17 cellular contexts compared by ENCODE assay signal in genomic region chr1:86377341-86377740, GRCh38.
"Had no signal": no experiment of that assay in that cellular context is flagged by ENCODE, and none has a peak within 500 bp of the region (broad histone marks: within the 10 kb centered on the region; RNA-seq: fewer than 3 reads in every experiment).

No MANE protein-coding gene starts in this region.

- H3K4me3 ChIP-seq: heart left ventricle, spleen, testis, tibial nerve, upper lobe of right lung, vagina had no signal

- H3K27ac Mint-ChIP-seq: stimulated activated memory B cell treated with anti-CD40 and anti-IgM and Interleukin-4, amounts not matched to agents 10 μg/mL and 1 μg/mL and 100 μg/mL, for 72 hours had no signal

- H3K4me1 ChIP-seq: testis, upper lobe of right lung, vagina had no signal

- H3K36me3 ChIP-seq: neutrophil, upper lobe of right lung had no signal

- H3K27ac ChIP-seq: heart left ventricle, neutrophil, spleen, testis, tibial nerve, upper lobe of right lung, vagina had no signal

- H3K9me3 ChIP-seq: heart left ventricle, neutrophil, testis, tibial nerve, upper lobe of right lung, vagina had no signal

- H3K27me3 ChIP-seq: heart left ventricle, neutrophil, spleen, testis, tibial nerve, upper lobe of right lung, vagina had no signal

- ATAC-seq: heart left ventricle; naive thymus-derived CD4-positive, alpha-beta T cell; sciatic nerve; stimulated activated memory B cell treated with anti-CD40 and anti-IgM and Interleukin-4, amounts not matched to agents 10 μg/mL and 1 μg/mL and 100 μg/mL, for 72 hours; stimulated activated naive CD8-positive, alpha-beta T cell treated with anti-CD3 and anti-CD28 coated beads, Interleukin-15, amount 100 ng/mL, for 72 hours; upper lobe of right lung had no signal

- H3K4me1 Mint-ChIP-seq: stimulated activated memory B cell treated with anti-CD40 and anti-IgM and Interleukin-4, amounts not matched to agents 10 μg/mL and 1 μg/mL and 100 μg/mL, for 72 hours had no signal

- H3K4me3 Mint-ChIP-seq: naive thymus-derived CD4-positive, alpha-beta T cell; stimulated activated memory B cell treated with anti-CD40 and anti-IgM and Interleukin-4, amounts not matched to agents 10 μg/mL and 1 μg/mL and 100 μg/mL, for 72 hours; stimulated activated naive CD8-positive, alpha-beta T cell treated with anti-CD3 and anti-CD28 coated beads, Interleukin-15, amount 100 ng/mL, for 72 hours had no signal

- DNase-seq: dermis blood vessel endothelial cell; heart left ventricle; hippocampal formation; naive thymus-derived CD4-positive, alpha-beta T cell; posterior cingulate gyrus; spleen; stimulated activated CD4-positive, alpha-beta T cell treated with anti-CD3 and anti-CD28 coated beads, Interleukin-15, amount 100 ng/mL, for 24 hours; stimulated activated CD4-positive, alpha-beta T cell treated with anti-CD3 and anti-CD28 coated beads, Interleukin-1b, Interleukin-23, amount 100 ng/mL, for 48 hours; stimulated activated CD4-positive, alpha-beta T cell treated with anti-CD3 and anti-CD28 coated beads, Interleukin-4, amount 100 ng/mL, for 24 hours; stimulated activated naive CD8-positive, alpha-beta T cell treated with anti-CD3 and anti-CD28 coated beads, Interleukin-15, amount 100 ng/mL, for 72 hours; testis; upper lobe of right lung had no signal

- H3K27me3 Mint-ChIP-seq: naive thymus-derived CD4-positive, alpha-beta T cell; stimulated activated memory B cell treated with anti-CD40 and anti-IgM and Interleukin-4, amounts not matched to agents 10 μg/mL and 1 μg/mL and 100 μg/mL, for 72 hours; stimulated activated naive CD8-positive, alpha-beta T cell treated with anti-CD3 and anti-CD28 coated beads, Interleukin-15, amount 100 ng/mL, for 72 hours had no signal
